ENCODE assay signal across 22 cellular contexts in the genomic region with DNA sequence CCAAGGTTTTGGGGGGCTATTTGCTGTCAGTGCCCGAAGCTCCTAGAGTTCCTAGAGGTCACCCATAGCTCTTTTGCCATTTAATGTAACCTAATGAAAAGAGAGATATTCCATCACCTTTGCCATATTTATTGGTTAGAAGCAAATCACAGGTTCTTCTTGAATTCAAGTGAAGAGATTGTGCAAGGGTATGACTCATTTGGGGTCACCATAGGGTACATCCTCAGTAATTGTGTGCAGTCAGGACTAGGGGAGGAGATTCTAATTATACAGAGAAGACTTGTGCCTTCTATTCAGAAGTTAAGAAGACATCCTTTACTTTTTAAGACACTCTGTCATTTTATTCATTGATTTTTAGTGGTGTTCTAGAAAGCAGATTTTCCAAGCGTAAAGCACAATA. TPM values are rescaled to one million over a fixed set of nuclear protein-coding genes. Genes with fewer than 3 reads are reported as not detected.
DNase-seq lines count a peak whose midpoint lies in the region; ATAC-seq, FAIRE-seq and TF ChIP-seq lines count a peak whose summit lies in the region.
"Had no signal": no experiment of that assay in that cellular context is flagged by ENCODE, and none has a peak within 500 bp of the region (broad histone marks: within the 10 kb centered on the region; RNA-seq: fewer than 3 reads in every experiment).

No MANE protein-coding gene starts in this region.

- H3K79me2 ChIP-seq in GM23248 (ENCODE audit: insufficient read depth) (no peaks in the 10 kb centered on the region), OCI-LY7 (ENCODE audit: insufficient read depth, low read depth, low read length) (no peaks in the 10 kb centered on the region), hepatocyte (no peaks in the 10 kb centered on the region)

- H3K4me3 ChIP-seq in GM23248: no peak overlapping the region
- no peak overlapping the region for H3K4me3 ChIP-seq in bronchial epithelial cell (ENCODE audit: low read depth, low read length)
- no peak overlapping the region for H3K4me3 ChIP-seq in OCI-LY7 (ENCODE audit: low read depth, low read length, poor library complexity, severe bottlenecking)
- no peak overlapping the region for H3K4me3 ChIP-seq in hepatocyte
- H3K4me3 ChIP-seq: ascending aorta, left lung, sigmoid colon had no signal

- H3K4me2 ChIP-seq in GM23248 (ENCODE audit: unreplicated experiment) (no peak overlapping the region), OCI-LY7 (ENCODE audit: low read length) (no peak overlapping the region), hepatocyte (no peak overlapping the region)

- in situ Hi-C loops in GM23248 (cut with MboI): no loop called here

- H4K20me1 ChIP-seq in GM23248 (ENCODE audit: insufficient read depth): no peaks in the 10 kb centered on the region
- no peaks in the 10 kb centered on the region for H4K20me1 ChIP-seq in OCI-LY7 (ENCODE audit: insufficient read depth, low read length)
- no peaks in the 10 kb centered on the region for H4K20me1 ChIP-seq in hepatocyte (ENCODE audit: insufficient read depth, poor library complexity, severe bottlenecking)

- H3K36me3 ChIP-seq in GM23248 (ENCODE audit: low read depth) (no peaks in the 10 kb centered on the region), bronchial epithelial cell (ENCODE audit: control insufficient read depth, insufficient read depth, low read length) (no peaks in the 10 kb centered on the region), OCI-LY7 (ENCODE audit: insufficient read depth, low read length) (no peaks in the 10 kb centered on the region), hepatocyte (replicated peaks; ENCODE audit: insufficient read depth, low read depth) (no peaks in the 10 kb centered on the region)
- H3K36me3 ChIP-seq: ascending aorta, left lung, sigmoid colon had no signal

- H2AFZ ChIP-seq in GM23248 (no peak overlapping the region), OCI-LY7 (ENCODE audit: low read length) (no peak overlapping the region), hepatocyte (no peak overlapping the region)

- BruUV-seq in OCI-LY7 (replicated peaks; lab: Mats Ljungman, UMichigan): no TSS peak

- TF ChIP-seq CTCF in bronchial epithelial cell (IDR thresholded peaks at IDR 0.05; ENCODE audit: insufficient read depth, low read length, severe bottlenecking) (no peak), OCI-LY7 (conservative IDR thresholded peaks at IDR 0.05; ENCODE audit: low read length) (no peak), hepatocyte (IDR thresholded peaks at IDR 0.05; ENCODE audit: poor library complexity) (no peak)

- H3K27ac ChIP-seq in GM23248: no peak overlapping the region
- H3K27ac ChIP-seq in OCI-LY7 (ENCODE audit: low read depth, low read length, poor library complexity, severe bottlenecking): no peak overlapping the region
- no peak overlapping the region for H3K27ac ChIP-seq in hepatocyte
- H3K27ac ChIP-seq: ascending aorta, left lung, sigmoid colon had no signal

- no peak for ATAC-seq in GM21367 (IDR thresholded peaks at IDR 0.05; ENCODE audit: unreplicated experiment)
- ATAC-seq: activated CD8-positive, alpha-beta memory T cell treated with anti-CD3 and anti-CD28 coated beads, Interleukin-2, amount 10 ng/mL, durations not matched to agents 7 days and 5 days; left lung had no signal

- FAIRE-seq in bronchial epithelial cell (lab: Jason Lieb, UNC): no peak
- FAIRE-seq: GM19239 had no signal

- H3K4me1 ChIP-seq in GM23248 (ENCODE audit: insufficient read depth): no peaks in the 10 kb centered on the region
- no peaks in the 10 kb centered on the region for H3K4me1 ChIP-seq in OCI-LY7 (ENCODE audit: insufficient read depth, low read length, poor library complexity, severe bottlenecking)
- H3K4me1 ChIP-seq in hepatocyte (ENCODE audit: insufficient read depth): no peaks in the 10 kb centered on the region
- H3K4me1 ChIP-seq: ascending aorta, left lung, sigmoid colon had no signal

- peaks cover 17% of the 10 kb centered on the region for H3K27me3 ChIP-seq in GM23248 (replicated peaks; ENCODE audit: insufficient read depth)
- no peaks in the 10 kb centered on the region for H3K27me3 ChIP-seq in bronchial epithelial cell (ENCODE audit: control insufficient read depth, insufficient read depth, low read length)
- peaks cover 23% of the 10 kb centered on the region for H3K27me3 ChIP-seq in hepatocyte
- H3K27me3 ChIP-seq: ascending aorta had no signal

- H3K9me2 ChIP-seq in GM23248 (ENCODE audit: insufficient read depth) (no peaks in the 10 kb centered on the region), OCI-LY7 (ENCODE audit: insufficient read depth, low read length) (no peaks in the 10 kb centered on the region), hepatocyte (replicated peaks; ENCODE audit: insufficient read depth) (no peaks in the 10 kb centered on the region)

- H3K9me3 ChIP-seq in GM23248 (ENCODE audit: low read depth) (no peaks in the 10 kb centered on the region), OCI-LY7 (ENCODE audit: low read length) (no peaks in the 10 kb centered on the region), hepatocyte (ENCODE audit: low read depth) (no peaks in the 10 kb centered on the region)
- H3K9me3 ChIP-seq: ascending aorta, left lung had no signal

- 81 to 84% methylated on average over 2 of the region's 2 CpGs for WGBS in GM23248 (ENCODE audit: low coverage in 1 of 2, low lambda C conversion rate in 2 of 2, missing lambda C conversion rate in 2 of 2), 2 experiments
- WGBS in hepatocyte (ENCODE audit: low lambda C conversion rate, missing lambda C conversion rate): 95% methylated on average over 2 of the region's 2 CpGs

- CTCF ChIA-PET in OCI-LY7 (lab: Charles Lee; ENCODE audit: unreplicated experiment): no interaction called here

- POLR2A ChIA-PET in OCI-LY7 (lab: Charles Lee): interaction anchor here (0.7 kb wide), 1 partner anchor 17 kb away, joined by 3 read pairs; no protein-coding TSS in a partner anchor

- intact Hi-C loops in OCI-LY7 (cut with micrococcal nuclease; ENCODE audit: unreplicated experiment): no loop called here

- no peaks in the 10 kb centered on the region for H3F3A ChIP-seq in GM23248 (ENCODE audit: insufficient read depth)

- peak; percentile 27 for DNase-seq in GM23248
- DNase-seq in MV-4-11 (lab: John Stamatoyannopoulos, UW): peak; percentile 37
- DNase-seq in bronchial epithelial cell (ENCODE audit: low read depth): peak; percentile 44
- DNase-seq in iris pigment epithelial cell (ENCODE audit: low read depth): peak; percentile 79
- no peak for DNase-seq in iPS-NIHi7 (ENCODE audit: extremely low spot score)
- no peak for DNase-seq in OCI-LY7 (ENCODE audit: low spot score)
- DNase-seq in hepatocyte (ENCODE audit: low spot score): no peak
- DNase-seq: activated CD4-positive, alpha-beta T cell treated with anti-CD3 and anti-CD28 coated beads, Interleukin-2, amount 10 ng/mL, durations not matched to agents 24 days and 14 days; activated CD8-positive, alpha-beta memory T cell treated with anti-CD3 and anti-CD28 coated beads, Interleukin-2, amount 10 ng/mL, durations not matched to agents 7 days and 5 days; activated naive CD4-positive, alpha-beta T cell treated with anti-CD3 and anti-CD28 coated beads, Interleukin-2, amount 50 U/mL, for 16 hours; DMS79; erythroblast; left lung; NCI-H69; posterior cingulate gyrus; SHP77 treated with DMSO at 0.1 percent for 48 hours; sigmoid colon had no signal

- no peak overlapping the region for H3K9ac ChIP-seq in GM23248

RNA-seq across cellular contexts. Expression of gene PRAME, which starts 6.9 kb away (rescaled TPM):
- not detected in 2 replicates for total RNA-seq in GM23248 (2014; rRNA removed; shearing (Covaris generic))
- polyA plus RNA-seq in GM23248 (2016; fragmentation: Nextera tagmentation; extraction: Ambion mirVana): not detected in 2 replicates
- total RNA-seq in bronchial epithelial cell: not detected in 2 replicates
- total RNA-seq in OCI-LY7 (2014; rRNA removed; shearing (Covaris generic)): 0.28 and 0.70 TPM in 2 replicates
- total RNA-seq in OCI-LY7 (2022): not detected in 2 replicates
- total RNA-seq in hepatocyte: not detected in 2 replicates
- not detected in 2 replicates for polyA plus RNA-seq in hepatocyte
- total RNA-seq: activated CD4-positive, alpha-beta T cell treated with anti-CD3 and anti-CD28 coated beads, Interleukin-2, amount 10 ng/mL, durations not matched to agents 24 days and 14 days; activated CD8-positive, alpha-beta memory T cell treated with anti-CD3 and anti-CD28 coated beads, Interleukin-2, amount 10 ng/mL, durations not matched to agents 7 days and 5 days; ascending aorta; left lung; T-helper 1 cell treated with Interleukin-12 subunit alpha and Interleukin-12 subunit beta and Interleukin-4 antibody, amounts not matched to agents 30 ng/mL and 1 ng/mL, for 36 hours had no signal

RNA-seq across cellular contexts. Expression of gene ZNF280A, which starts 45.9 kb away (rescaled TPM):
- not detected in 2 replicates for total RNA-seq in GM23248 (2014; rRNA removed; shearing (Covaris generic))
- polyA plus RNA-seq in GM23248 (2016; fragmentation: Nextera tagmentation; extraction: Ambion mirVana) (not detected in 2 replicates), hepatocyte (0.44 TPM in 1 of 2 replicates, not detected in the other)
- total RNA-seq in bronchial epithelial cell (not detected in 2 replicates), OCI-LY7 (2022) (not detected in 2 replicates), hepatocyte (0.47 and 0.64 TPM in 2 replicates)
- not detected in 2 replicates for total RNA-seq in OCI-LY7 (2014; rRNA removed; shearing (Covaris generic))
- total RNA-seq: activated CD4-positive, alpha-beta T cell treated with anti-CD3 and anti-CD28 coated beads, Interleukin-2, amount 10 ng/mL, durations not matched to agents 24 days and 14 days; activated CD8-positive, alpha-beta memory T cell treated with anti-CD3 and anti-CD28 coated beads, Interleukin-2, amount 10 ng/mL, durations not matched to agents 7 days and 5 days; ascending aorta; left lung; neural crest cell; sigmoid colon; T-helper 1 cell treated with Interleukin-12 subunit alpha and Interleukin-12 subunit beta and Interleukin-4 antibody, amounts not matched to agents 30 ng/mL and 1 ng/mL, for 36 hours had no signal
- polyA plus RNA-seq: sigmoid colon had no signal

RNA-seq across cellular contexts. Expression of gene ZNF280B, which starts 57.4 kb away (rescaled TPM):
- total RNA-seq in GM23248 (2014; rRNA removed; shearing (Covaris generic)): under 0.01 and 0.11 TPM in 2 replicates
- 0.45 and 0.57 TPM in 2 replicates for polyA plus RNA-seq in GM23248 (2016; fragmentation: Nextera tagmentation; extraction: Ambion mirVana)
- 0.26 TPM in 2 replicates for total RNA-seq in bronchial epithelial cell
- 2.9 and 3.4 TPM in 2 replicates for total RNA-seq in OCI-LY7 (2014; rRNA removed; shearing (Covaris generic))
- total RNA-seq in OCI-LY7 (2022): 5.1 and 5.3 TPM in 2 replicates
- total RNA-seq in hepatocyte: 2.6 and 2.8 TPM in 2 replicates
- polyA plus RNA-seq in hepatocyte: 0.78 and 1.5 TPM in 2 replicates
- total RNA-seq: ascending aorta had no signal

Comparison
In these comparisons a context has a peak if more than half of its experiments do, and no peak if none do; other contexts are left out.
1. DNase-seq: peak in GM23248 (single experiment), MV-4-11 (single experiment), bronchial epithelial cell (single experiment) and iris pigment epithelial cell (single experiment); none in iPS-NIHi7 (single experiment), OCI-LY7 (single experiment) and hepatocyte (single experiment).